ENCODE assay signal across 33 cellular contexts in the genomic region with DNA sequence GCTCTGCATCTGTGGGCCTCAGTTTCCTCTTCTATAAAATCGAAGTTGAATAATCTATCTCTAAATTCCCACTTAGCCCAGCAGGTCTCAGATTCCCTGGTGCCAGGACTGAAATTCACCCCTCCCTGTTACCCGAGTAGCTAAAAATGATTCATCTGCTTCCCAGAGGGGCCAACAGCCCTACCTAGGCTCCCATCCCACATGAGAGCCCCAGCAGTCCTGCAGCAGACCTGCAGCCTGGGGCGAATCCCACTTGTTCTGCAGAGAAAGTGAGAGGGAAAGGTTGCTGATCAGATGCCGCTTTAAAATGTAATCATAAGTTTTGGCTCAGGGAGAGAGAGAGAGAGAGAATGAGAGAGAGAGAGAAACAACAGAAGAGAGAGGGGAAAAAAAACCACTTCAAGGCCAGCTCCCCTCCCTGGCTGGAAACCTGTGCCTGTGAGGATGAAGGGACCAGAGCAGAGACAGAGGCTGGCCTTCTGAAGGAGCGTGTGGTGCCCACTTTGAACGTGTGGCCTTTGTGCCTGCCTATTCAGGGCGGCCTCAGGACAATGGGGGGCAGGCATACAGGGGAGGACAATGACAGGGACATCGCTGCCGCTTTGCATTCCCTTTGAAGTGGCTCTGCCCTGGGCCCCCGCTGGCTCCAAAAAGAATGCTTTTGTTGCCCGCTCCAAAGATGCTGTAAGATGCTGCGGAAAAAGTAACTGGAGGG.
DNase-seq lines count a peak whose midpoint lies in the region; ATAC-seq and TF ChIP-seq lines count a peak whose summit lies in the region.
"Had no signal": no experiment of that assay in that cellular context is flagged by ENCODE, and none has a peak within 500 bp of the region (broad histone marks: within the 10 kb centered on the region; RNA-seq: fewer than 3 reads in every experiment).

No MANE protein-coding gene starts in this region.

- CTCF ChIA-PET in WTC11 (lab: Charles Lee): interaction anchor here (0.7 to 1.6 kb wide), 8 partner anchors 9 to 343 kb away, joined by 3 to 6 read pairs (median 3); no protein-coding TSS in a partner anchor
- CTCF ChIA-PET in Calu3 (lab: Charles Lee): interaction anchor here (1.0 kb wide), 1 partner anchor 9 kb away, joined by 3 read pairs; no protein-coding TSS in a partner anchor

- H3K9me3 Mint-ChIP-seq in WTC11: no peaks in the 10 kb centered on the region
- no peaks in the 10 kb centered on the region for H3K9me3 Mint-ChIP-seq in Calu3 (ENCODE audit: low read depth, unreplicated experiment)
- H3K9me3 Mint-ChIP-seq: activated CD8-positive, alpha-beta T cell treated with anti-CD3 and anti-CD28 coated beads for 36 hours; CD8-positive, alpha-beta memory T cell; nephron; stimulated activated memory B cell treated with anti-CD40 and anti-IgM and Interleukin-4, amounts not matched to agents 10 μg/mL and 1 μg/mL and 100 μg/mL, for 72 hours had no signal

- H3K4me3 Mint-ChIP-seq in WTC11 (no peak overlapping the region; the same call in 1 of the 2 replicates), Calu3 (ENCODE audit: low read depth, unreplicated experiment) (no peak overlapping the region)
- H3K4me3 Mint-ChIP-seq: activated CD8-positive, alpha-beta T cell treated with anti-CD3 and anti-CD28 coated beads for 36 hours; CD8-positive, alpha-beta memory T cell; stimulated activated memory B cell treated with anti-CD40 and anti-IgM and Interleukin-4, amounts not matched to agents 10 μg/mL and 1 μg/mL and 100 μg/mL, for 72 hours had no signal

- H3K9me3 ChIP-seq in suprapubic skin: no peaks in the 10 kb centered on the region
- H3K9me3 ChIP-seq: body of pancreas, HAP-1, lower lobe of right lung, MG63, right lobe of liver, SJCRH30 had no signal

- H3K4ac ChIP-seq in mesendoderm (ENCODE audit: low read depth, low read length): no peak overlapping the region

- H3K27ac Mint-ChIP-seq in WTC11 (no peak overlapping the region), Calu3 (ENCODE audit: unreplicated experiment) (no peak overlapping the region)
- H3K27ac Mint-ChIP-seq: activated CD8-positive, alpha-beta T cell treated with anti-CD3 and anti-CD28 coated beads for 36 hours; nephron; stimulated activated memory B cell treated with anti-CD40 and anti-IgM and Interleukin-4, amounts not matched to agents 10 μg/mL and 1 μg/mL and 100 μg/mL, for 72 hours had no signal

- H3K4me3 ChIP-seq in mesendoderm (ENCODE audit: low read length): no peak overlapping the region
- H3K4me3 ChIP-seq in suprapubic skin: no peak overlapping the region
- H3K4me3 ChIP-seq: body of pancreas, HAP-1, lower lobe of right lung, MG63, right lobe of liver, SJCRH30 had no signal

- POLR2A ChIA-PET in WTC11 (lab: Charles Lee): no interaction called here

- no CpG with 5 or more reads among the region's 12 CpGs for WGBS in mesendoderm (ENCODE audit: extremely low coverage, insufficient coverage, low lambda C conversion rate)
- 74% methylated on average over 12 of the region's 12 CpGs for WGBS in suprapubic skin

- H2BK120ac ChIP-seq in mesendoderm (ENCODE audit: low read depth, low read length): no peak overlapping the region

- intact Hi-C loops in Calu3 (cut with micrococcal nuclease; ENCODE audit: unreplicated experiment): no loop called here

- H2BK15ac ChIP-seq in mesendoderm (replicated peaks; ENCODE audit: low read depth): no peak overlapping the region

- no peak overlapping the region for H4K8ac ChIP-seq in mesendoderm (ENCODE audit: low read depth, low read length)

- H3K36me3 Mint-ChIP-seq in WTC11 (no peaks in the 10 kb centered on the region), Calu3 (ENCODE audit: insufficient read depth, unreplicated experiment) (no peaks in the 10 kb centered on the region)
- H3K36me3 Mint-ChIP-seq: stimulated activated memory B cell treated with anti-CD40 and anti-IgM and Interleukin-4, amounts not matched to agents 10 μg/mL and 1 μg/mL and 100 μg/mL, for 72 hours had no signal

- no peak for TF ChIP-seq POLR2A in suprapubic skin (IDR thresholded peaks at IDR 0.05)

- TF ChIP-seq CTCF in WTC11 (IDR thresholded peaks at IDR 0.05): no peak
- no peak for TF ChIP-seq CTCF in suprapubic skin (IDR thresholded peaks at IDR 0.05)
- no peak for TF ChIP-seq CTCF in Calu3 (IDR thresholded peaks at IDR 0.05; ENCODE audit: unreplicated experiment)
- no peak for TF ChIP-seq CTCF in foreskin keratinocyte (conservative IDR thresholded peaks at IDR 0.05)

- DNase-seq in activated CD4-positive, CD25-positive, alpha-beta regulatory T cell treated with anti-CD3 and anti-CD28 coated beads, Interleukin-2, amount 50 U/mL, for 72 hours: peak; percentile 22
- DNase-seq in activated CD4-positive, CD25-positive, alpha-beta regulatory T cell (lab: John Stamatoyannopoulos, UW): no peak
- DNase-seq in WTC11 (ENCODE audit: low spot score) (peak; percentile 31), mesendoderm (peak; percentile 48), suprapubic skin (ENCODE audit: low spot score in 2 of 2) (peak; percentile 46 to 64), Calu3 (no peak), foreskin keratinocyte (no peak)
- DNase-seq: 8988T; activated CD8-positive, alpha-beta T cell treated with anti-CD3 and anti-CD28 coated beads for 36 hours; activated naive CD4-positive, alpha-beta T cell; activated T-cell treated with anti-CD3 and anti-CD28 coated beads for 4 hours; body of pancreas; CD8-positive, alpha-beta memory T cell; cerebellar nuclear complex; DMS153; effector CD4-positive, alpha-beta T cell; KBM-7; kidney glomerular epithelial cell; lower lobe of right lung; MG63; NCI-H1417; NCI-H2081; NCI-H2227 treated with DMSO at 0.1 percent for 48 hours; NCI-H526 treated with DMSO at 0.1 percent for 48 hours; SJCRH30; stimulated activated CD4-positive, alpha-beta T cell treated with anti-CD3 and anti-CD28 coated beads, Interleukin-4, amount 100 ng/mL, for 4 hours; T-helper 1 cell had no signal

- H3K23ac ChIP-seq in mesendoderm (ENCODE audit: low read length): no peak overlapping the region

- no peak overlapping the region for H2AK5ac ChIP-seq in mesendoderm (ENCODE audit: low read length)

- H3K4me1 ChIP-seq in mesendoderm (ENCODE audit: control insufficient read depth, low read depth, low read length) (peaks cover 5% of the 10 kb centered on the region), suprapubic skin (peaks cover 3% of the 10 kb centered on the region), foreskin keratinocyte (no peaks in the 10 kb centered on the region)
- H3K4me1 ChIP-seq: body of pancreas, SJCRH30 had no signal

- peaks cover 68% of the 10 kb centered on the region for H3K4me1 Mint-ChIP-seq in WTC11
- H3K4me1 Mint-ChIP-seq in Calu3 (ENCODE audit: low read depth, unreplicated experiment): no peaks in the 10 kb centered on the region
- H3K4me1 Mint-ChIP-seq: stimulated activated memory B cell treated with anti-CD40 and anti-IgM and Interleukin-4, amounts not matched to agents 10 μg/mL and 1 μg/mL and 100 μg/mL, for 72 hours had no signal

- H3K56ac ChIP-seq in mesendoderm (ENCODE audit: low read length): peak overlapping the region; percentile 54

- no peak overlapping the region for H4K5ac ChIP-seq in mesendoderm (ENCODE audit: low read length)

- H3K27ac ChIP-seq in mesendoderm (ENCODE audit: low read depth, low read length): no peak overlapping the region
- H3K27ac ChIP-seq in suprapubic skin: no peak overlapping the region
- H3K27ac ChIP-seq in foreskin keratinocyte: no peak overlapping the region
- H3K27ac ChIP-seq: body of pancreas, lower lobe of right lung, right lobe of liver, SJCRH30 had no signal

- ATAC-seq in WTC11 (no peak; the same call in 1 of the 2 replicates), foreskin keratinocyte (no peak), GM18498 (IDR thresholded peaks at IDR 0.05; ENCODE audit: unreplicated experiment) (no peak)
- ATAC-seq: activated CD8-positive, alpha-beta T cell treated with anti-CD3 and anti-CD28 coated beads for 36 hours; body of pancreas; lower lobe of right lung; Panc1; stimulated activated memory B cell treated with anti-CD40 and anti-IgM and Interleukin-4, amounts not matched to agents 10 μg/mL and 1 μg/mL and 100 μg/mL, for 72 hours had no signal

- H3K18ac ChIP-seq in mesendoderm (ENCODE audit: low read length): no peak overlapping the region

- TF ChIP-seq EP300 in suprapubic skin (IDR thresholded peaks at IDR 0.05): no peak

- H3K9ac ChIP-seq in mesendoderm (ENCODE audit: low read length): no peak overlapping the region

- no TSS peak for BruUV-seq in Calu3 (replicated peaks; lab: Mats Ljungman, UMichigan)

- H3K4me2 ChIP-seq in mesendoderm (ENCODE audit: low read length): no peak overlapping the region

- no peaks in the 10 kb centered on the region for H3K79me1 ChIP-seq in mesendoderm (ENCODE audit: low read length)

- H3K36me3 ChIP-seq in mesendoderm (ENCODE audit: control insufficient read depth, insufficient read depth, low read length) (no peaks in the 10 kb centered on the region), suprapubic skin (no peaks in the 10 kb centered on the region)
- H3K36me3 ChIP-seq: HAP-1, lower lobe of right lung, MG63, right lobe of liver, SJCRH30 had no signal

- no peaks in the 10 kb centered on the region for H3K79me2 ChIP-seq in mesendoderm (ENCODE audit: control insufficient read depth, insufficient read depth, low read length)

- H3K27me3 ChIP-seq in mesendoderm (ENCODE audit: insufficient read depth, low read length, poor library complexity) (no peaks in the 10 kb centered on the region), suprapubic skin (peaks cover 24% of the 10 kb centered on the region), foreskin keratinocyte (peaks cover 33% of the 10 kb centered on the region)
- H3K27me3 ChIP-seq: body of pancreas, MG63, right lobe of liver had no signal

- H3K27me3 Mint-ChIP-seq in WTC11 (ENCODE audit: low read depth) (peaks cover 53% of the 10 kb centered on the region), Calu3 (ENCODE audit: unreplicated experiment) (peaks cover 96% of the 10 kb centered on the region)

- H2BK5ac ChIP-seq in mesendoderm (ENCODE audit: low read length): no peak overlapping the region

TF ChIP-seq in WTC11, 78 proteins besides CTCF, POLR2A, EP300 and RAD21 (continues in another document):
- TF ChIP-seq NR3C1 (CRISPR knock-in tag; conservative IDR thresholded peaks at IDR 0.05; ENCODE audit: low read depth) (no peak), ZNF219 (CRISPR knock-in tag; IDR thresholded peaks at IDR 0.05; ENCODE audit: borderline replicate concordance) (no peak), ZNF263 (CRISPR knock-in tag; IDR thresholded peaks at IDR 0.05; ENCODE audit: low read depth) (no peak), ZNF423 (CRISPR knock-in tag; IDR thresholded peaks at IDR 0.05) (no peak), OVOL2 (CRISPR knock-in tag; IDR thresholded peaks at IDR 0.05; ENCODE audit: borderline replicate concordance) (no peak), RELA (CRISPR knock-in tag; IDR thresholded peaks at IDR 0.05; ENCODE audit: borderline replicate concordance) (no peak)
- TF ChIP-seq, protein P1, sequence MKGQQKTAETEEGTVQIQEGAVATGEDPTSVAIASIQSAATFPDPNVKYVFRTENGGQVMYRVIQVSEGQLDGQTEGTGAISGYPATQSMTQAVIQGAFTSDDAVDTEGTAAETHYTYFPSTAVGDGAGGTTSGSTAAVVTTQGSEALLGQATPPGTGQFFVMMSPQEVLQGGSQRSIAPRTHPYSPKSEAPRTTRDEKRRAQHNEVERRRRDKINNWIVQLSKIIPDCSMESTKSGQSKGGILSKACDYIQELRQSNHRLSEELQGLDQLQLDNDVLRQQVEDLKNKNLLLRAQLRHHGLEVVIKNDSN (CRISPR knock-in tag; IDR thresholded peaks at IDR 0.05): no peak

Comparison
In these comparisons a context has a peak if more than half of its experiments do, and no peak if none do; other contexts are left out.
1. DNase-seq: peak in activated CD4-positive, CD25-positive, alpha-beta regulatory T cell treated with anti-CD3 and anti-CD28 coated beads, Interleukin-2, amount 50 U/mL, for 72 hours (single experiment), WTC11 (single experiment), mesendoderm (single experiment) and suprapubic skin (2 of 2); none in activated CD4-positive, CD25-positive, alpha-beta regulatory T cell (0 of 4), Calu3 (single experiment) and foreskin keratinocyte (0 of 2).